8 cellular contexts compared by ENCODE assay signal in the genomic region with DNA sequence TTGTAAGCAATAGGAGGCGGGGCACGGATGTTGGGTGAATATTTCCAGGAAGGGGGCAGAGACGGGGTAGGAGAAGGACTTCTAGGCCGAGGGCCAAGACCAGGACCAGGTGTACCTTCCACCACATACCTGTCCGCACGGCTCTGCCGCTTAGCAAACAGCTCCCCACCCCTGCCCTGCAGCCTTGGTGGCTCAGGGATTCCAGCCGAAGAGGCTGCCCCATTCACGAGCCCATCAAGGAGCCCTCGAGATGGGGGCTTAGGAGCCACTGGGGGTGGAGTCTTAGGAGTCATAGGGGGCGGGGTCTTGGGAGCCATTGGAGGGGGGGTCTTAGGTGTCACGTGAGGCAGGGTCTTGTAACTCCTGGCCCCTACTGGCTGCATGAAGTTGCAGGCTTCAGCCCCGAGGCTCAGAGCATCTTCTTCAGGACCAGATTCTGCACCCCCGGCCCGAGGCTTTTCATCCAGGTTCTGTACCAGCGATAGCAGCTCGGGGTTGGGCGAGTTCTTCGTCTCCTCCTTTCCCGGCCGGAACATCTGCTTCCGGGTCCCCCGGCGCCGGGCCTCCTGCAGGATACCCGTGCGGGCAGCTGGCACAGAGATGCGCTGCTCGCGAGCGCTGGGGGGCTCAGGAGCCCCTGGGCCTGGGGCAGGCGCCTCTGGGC. TPM values are rescaled to one million over a fixed set of nuclear protein-coding genes. Genes with fewer than 3 reads are reported as not detected.
DNase-seq lines count a peak whose midpoint lies in the region; ATAC-seq and TF ChIP-seq lines count a peak whose summit lies in the region.

No MANE protein-coding gene starts in this region.

- no peaks in the 10 kb centered on the region for H3K27me3 ChIP-seq in CD8-positive, alpha-beta T cell (ENCODE audit: insufficient read depth, low read length)
- H3K27me3 ChIP-seq in prostate gland (replicated peaks; ENCODE audit: insufficient read depth) = no peaks in the 10 kb centered on the region

- POLR2A ChIA-PET in CD8-positive, alpha-beta T cell (lab: Charles Lee) = interaction anchor here (1.2 kb wide), 1 partner anchor 152 kb away, joined by 3 read pairs; a partner anchor contains a TSS

- ATAC-seq in CD8-positive, alpha-beta T cell = peak; percentile 16
- ATAC-seq in HG03521 (IDR thresholded peaks at IDR 0.05; ENCODE audit: unreplicated experiment) (no peak), GM18868 (IDR thresholded peaks at IDR 0.05; ENCODE audit: unreplicated experiment) (no peak)

- no peak overlapping the region for H3K27ac Mint-ChIP-seq in CD8-positive, alpha-beta T cell

- no peaks in the 10 kb centered on the region for H3K36me3 Mint-ChIP-seq in CD8-positive, alpha-beta T cell

- peak overlapping the region; percentile 74 for H3K4me3 Mint-ChIP-seq in CD8-positive, alpha-beta T cell

- no peak for TF ChIP-seq POLR2A in prostate gland (IDR thresholded peaks at IDR 0.05)

- TF ChIP-seq CTCF in CD8-positive, alpha-beta T cell (IDR thresholded peaks at IDR 0.05) = no peak
- peak in 1 of 4 experiments; percentile 7 for TF ChIP-seq CTCF in prostate gland (IDR thresholded peaks at IDR 0.05)

- H3K4me1 Mint-ChIP-seq in CD8-positive, alpha-beta T cell (ENCODE audit: low read depth) = peaks cover 6% of the 10 kb centered on the region

- intact Hi-C loops in CD8-positive, alpha-beta T cell (cut with DNase I, micrococcal nuclease) = loop anchor here in 1 of 2 experiments (5.0 kb wide), 1 partner anchor 385 kb away; no protein-coding TSS in a partner anchor
- intact Hi-C loops in prostate gland (cut with DNase I) = no loop called here

- CTCF ChIA-PET in CD8-positive, alpha-beta T cell (lab: Charles Lee) = interaction anchor here (0.8 to 14.5 kb wide), 4 partner anchors 109 to 294 kb away, joined by 3 to 283 read pairs (median 3); no protein-coding TSS in a partner anchor

- no peaks in the 10 kb centered on the region for H3K36me3 ChIP-seq in CD8-positive, alpha-beta T cell (ENCODE audit: insufficient read depth, low read length)
- H3K36me3 ChIP-seq in prostate gland = no peaks in the 10 kb centered on the region

- no peaks in the 10 kb centered on the region for H3K4me1 ChIP-seq in CD8-positive, alpha-beta T cell (ENCODE audit: insufficient read depth, low read length)
- H3K4me1 ChIP-seq in prostate gland (replicated peaks) = peaks cover 5% of the 10 kb centered on the region

- no peak overlapping the region for H3K27ac ChIP-seq in CD8-positive, alpha-beta T cell (ENCODE audit: low read depth, low read length)
- peak overlapping the region; percentile 55 to 61 for H3K27ac ChIP-seq in prostate gland

- no peaks in the 10 kb centered on the region for H3K9me3 ChIP-seq in CD8-positive, alpha-beta T cell (ENCODE audit: low read length)
- H3K9me3 ChIP-seq in prostate gland = no peaks in the 10 kb centered on the region

- peak in 3 of 7 experiments; percentile 16 to 53 (median 20) for DNase-seq in CD8-positive, alpha-beta T cell
- DNase-seq in NCI-H1694 (lab: John Stamatoyannopoulos, UW) (peak; percentile 55), anterior cingulate cortex (lab: John Stamatoyannopoulos, UW) (peak in 54 of 58 donors; percentile 4 to 82 (median 40)), hypothalamus (lab: John Stamatoyannopoulos, UW) (peak in 43 of 51 donors; percentile 21 to 85 (median 44)), prostate gland (ENCODE audit: low spot score) (peak; percentile 40), NCI-H187 treated with DMSO at 0.1 percent for 48 hours (lab: John Stamatoyannopoulos, UW) (no peak)

- whole genome bisulfite sequencing in prostate gland = 5% methylated on average over 32 of the region's 32 CpGs

- peak overlapping the region; percentile 68 for H3K4me3 ChIP-seq in CD8-positive, alpha-beta T cell (ENCODE audit: low read depth, low read length)
- H3K4me3 ChIP-seq in prostate gland = peak overlapping the region; percentile 42 to 54

- peaks cover 7% of the 10 kb centered on the region for H3K27me3 Mint-ChIP-seq in CD8-positive, alpha-beta T cell (ENCODE audit: low read depth)

- no peaks in the 10 kb centered on the region for H3K9me3 Mint-ChIP-seq in CD8-positive, alpha-beta T cell

RNA-seq across cellular contexts. Expression of a gene that starts 6.1 kb away (rescaled TPM):
- not detected for total RNA-seq in CD8-positive, alpha-beta T cell
- total RNA-seq in prostate gland = 1 to 10 TPM; 1.6 to 3.3 TPM

RNA-seq across cellular contexts. Expression of a gene that starts 8.5 kb away (rescaled TPM):
- total RNA-seq in CD8-positive, alpha-beta T cell = not detected
- total RNA-seq in prostate gland = under 1 TPM; 0.23 to 0.77 TPM

RNA-seq across cellular contexts. Expression of a gene that starts 50.6 kb away (rescaled TPM):
- total RNA-seq in CD8-positive, alpha-beta T cell = 1 to 10 TPM; 3.0 to 3.7 TPM
- 1 to 10 TPM; 8.3 to 9.7 TPM for total RNA-seq in prostate gland

RNA-seq across cellular contexts. Expression of a gene that starts 56.2 kb away (rescaled TPM):
- 1 to 10 TPM; 2.0 to 2.9 TPM for total RNA-seq in CD8-positive, alpha-beta T cell
- 10 to 100 TPM; 53.0 to 79.6 TPM for total RNA-seq in prostate gland
